In genomic region chr2:54476852-54477251, GRCh38 we compare ENCODE assay signal across 1 cellular context.
A peak's percentile ranks its signal among the peaks of the same experiment; 100 is the strongest.
TF ChIP-seq lines count a peak whose summit lies in the region.

No MANE protein-coding gene starts in this region.

TF ChIP-seq in HEK293, 187 proteins besides CTCF, POLR2A, EP300 and RAD21 (continued from another document):
- TF ChIP-seq ZNF610 (tag by site-specific recombination; IDR thresholded peaks at IDR 0.05; ENCODE audit: borderline replicate concordance) (no peak), PRDM10 (tag by site-specific recombination; IDR thresholded peaks at IDR 0.05) (no peak), ZNF239 (tag by site-specific recombination; IDR thresholded peaks at IDR 0.05) (no peak), KLF17 (tag by site-specific recombination; IDR thresholded peaks at IDR 0.05) (no peak), INSM2 (tag by site-specific recombination; IDR thresholded peaks at IDR 0.05) (no peak), ZNF664 (tag by site-specific recombination; IDR thresholded peaks at IDR 0.05) (peak; percentile 90)
